In genomic region chr18:6414118-6414722, GRCh38 we compare ENCODE assay signal across 9 cellular contexts. TPM values are rescaled to one million over a fixed set of nuclear protein-coding genes. Genes with fewer than 3 reads are reported as not detected.
DNase-seq lines count a peak whose midpoint lies in the region; ATAC-seq and TF ChIP-seq lines count a peak whose summit lies in the region.
"Had no signal": no experiment of that assay in that cellular context is flagged by ENCODE, and none has a peak within 500 bp of the region (broad histone marks: within the 10 kb centered on the region; RNA-seq: fewer than 3 reads in every experiment).

No MANE protein-coding gene starts in this region.

- peak overlapping the region; percentile 41; the same call in 1 of the 2 replicates for H3K4me2 ChIP-seq in SK-N-SH

- H3K27me3 ChIP-seq in SK-N-SH (ENCODE audit: insufficient read depth) (peaks cover 18% of the 10 kb centered on the region; the same call in 1 of the 2 replicates), dorsolateral prefrontal cortex (peaks cover 0 to 22% (median 0%) of the 10 kb centered on the region in 45 donors), lower lobe of right lung (ENCODE audit: low read depth) (no peaks in the 10 kb centered on the region)

- intact Hi-C loops in dorsolateral prefrontal cortex (cut with DNase I): loop anchor here (5.0 to 10.0 kb wide), 5 partner anchors 73 to 522 kb away; no protein-coding TSS in a partner anchor
- intact Hi-C loops in lower lobe of right lung (cut with DNase I): no loop called here

- no peaks in the 10 kb centered on the region for H4K20me1 ChIP-seq in SK-N-SH (ENCODE audit: insufficient read depth)

- no peak overlapping the region for H2AFZ ChIP-seq in SK-N-SH (ENCODE audit: low read depth)

- no peaks in the 10 kb centered on the region for H3K9me3 ChIP-seq in SK-N-SH
- H3K9me3 ChIP-seq in lower lobe of right lung: no peaks in the 10 kb centered on the region

- POLR2A ChIA-PET in SK-N-SH (lab: Yijun Ruan, JAX): no interaction called here

- TF ChIP-seq CTCF in SK-N-SH (IDR thresholded peaks at IDR 0.05): no peak
- peak in 24 of 56 donors; percentile 5 to 52 (median 24) for TF ChIP-seq CTCF in dorsolateral prefrontal cortex (IDR thresholded peaks at IDR 0.05 in 54 of 56, conservative IDR thresholded peaks at IDR 0.05 in 2 of 56; ENCODE audit: low read depth in 1 of 56, partially characterized antibody in 56 of 56)
- TF ChIP-seq CTCF in lower lobe of right lung (IDR thresholded peaks at IDR 0.05): peak; percentile 10

- WGBS in SK-N-SH (ENCODE audit: low lambda C conversion rate): 40% methylated on average over 1 of the region's 68 CpGs

- DNase-seq in NCI-H345 (lab: John Stamatoyannopoulos, UW) (peak; percentile 23), NCI-H345 treated with DMSO at 0.1 percent for 48 hours (lab: John Stamatoyannopoulos, UW; ENCODE audit: unreplicated experiment) (no peak), SK-N-SH (peak; percentile 85), dorsolateral prefrontal cortex (peak in 9 of 10 donors; percentile 35 to 80 (median 52)), lower lobe of right lung (peak; percentile 87), NCI-H2029 (lab: John Stamatoyannopoulos, UW) (no peak)
- peak; percentile 7 to 18 for DNase-seq in stimulated activated CD8-positive, alpha-beta memory T cell treated with anti-CD3 and anti-CD28 coated beads, Interleukin-15, amount 100 ng/mL, for 48 hours (ENCODE audit: low read depth in 2 of 2)

- no peak overlapping the region for H3K27ac ChIP-seq in SK-N-SH (ENCODE audit: low read depth in 2 of 2, low read length in 1 of 2)
- peak overlapping the region; percentile 71 to 97 (median 92) for H3K27ac ChIP-seq in dorsolateral prefrontal cortex
- peak overlapping the region; percentile 93 for H3K27ac ChIP-seq in lower lobe of right lung
- H3K27ac ChIP-seq: C4-2B had no signal

- no peaks in the 10 kb centered on the region for H3K79me2 ChIP-seq in SK-N-SH (ENCODE audit: insufficient read depth)

- CTCF ChIA-PET in SK-N-SH (lab: Yijun Ruan, JAX): interaction anchor here (0.9 to 1.6 kb wide), 4 partner anchors 12 to 21 kb away, joined by 3 to 4 read pairs (median 4); no protein-coding TSS in a partner anchor

- no peak for TF ChIP-seq RAD21 in SK-N-SH (IDR thresholded peaks at IDR 0.05; ENCODE audit: low read length)

- no peaks in the 10 kb centered on the region for H3F3A ChIP-seq in SK-N-SH (replicated peaks; ENCODE audit: insufficient read depth)

- H3K4me3 ChIP-seq in SK-N-SH (ENCODE audit: low read depth in 2 of 2, low read length in 1 of 2) (peak overlapping the region; percentile 19 to 57; a peak in 2 of 4 replicates), dorsolateral prefrontal cortex (peak overlapping the region; percentile 61 to 95 (median 80)), lower lobe of right lung (peak overlapping the region; percentile 89)

- TF ChIP-seq EP300 in SK-N-SH (IDR thresholded peaks at IDR 0.05; ENCODE audit: borderline replicate concordance in 1 of 2, low read depth in 1 of 2, low read length in 1 of 2): no peak

- no peak overlapping the region for H3K9ac ChIP-seq in SK-N-SH

- H3K9me2 ChIP-seq in SK-N-SH: no peaks in the 10 kb centered on the region

- H3K4me1 ChIP-seq in SK-N-SH (ENCODE audit: control insufficient read depth in 1 of 2, insufficient read depth in 2 of 2, low read depth in 1 of 2, low read length in 1 of 2) (peaks cover 0 to 6% of the 10 kb centered on the region in 2 experiments; a peak in 1 of 4 replicates), lower lobe of right lung (peaks cover 14% of the 10 kb centered on the region)

- peak; percentile 77 for ATAC-seq in HG02884 (IDR thresholded peaks at IDR 0.05; ENCODE audit: unreplicated experiment)
- ATAC-seq in lower lobe of right lung: peak; percentile 90 to 93

- no peaks in the 10 kb centered on the region for H3K36me3 ChIP-seq in SK-N-SH (replicated peaks in 1 of 2; ENCODE audit: control insufficient read depth in 1 of 2, insufficient read depth in 2 of 2, low read length in 1 of 2)
- no peaks in the 10 kb centered on the region for H3K36me3 ChIP-seq in lower lobe of right lung

TF ChIP-seq in SK-N-SH, 30 proteins besides CTCF, POLR2A, EP300 and RAD21:
- no peak for TF ChIP-seq CHD2 (IDR thresholded peaks at IDR 0.05; ENCODE audit: low read length, partially characterized antibody)
- TF ChIP-seq MXI1 (IDR thresholded peaks at IDR 0.05; ENCODE audit: low read depth, low read length): no peak
- TF ChIP-seq TAF1 (IDR thresholded peaks at IDR 0.05; ENCODE audit: borderline replicate concordance, low read depth, low read length): no peak
- TF ChIP-seq SIN3A (IDR thresholded peaks at IDR 0.05; ENCODE audit: borderline replicate concordance, low read depth, low read length): no peak
- TF ChIP-seq REST (IDR thresholded peaks at IDR 0.05; ENCODE audit: low read depth, low read length): no peak
- TF ChIP-seq USF1 (IDR thresholded peaks at IDR 0.05; ENCODE audit: borderline replicate concordance, low read depth): no peak
- TF ChIP-seq ELF1 (IDR thresholded peaks at IDR 0.05): no peak
- TF ChIP-seq RFX5 (IDR thresholded peaks at IDR 0.05; ENCODE audit: low read length): no peak
- no peak for TF ChIP-seq TEAD4 (IDR thresholded peaks at IDR 0.05; ENCODE audit: borderline replicate concordance, insufficient read depth)
- no peak for TF ChIP-seq PBX3 (IDR thresholded peaks at IDR 0.05)
- no peak for TF ChIP-seq IRF3 (IDR thresholded peaks at IDR 0.05; ENCODE audit: low read depth, low read length)
- TF ChIP-seq NRF1 (IDR thresholded peaks at IDR 0.05; ENCODE audit: low read depth, low read length): no peak
- no peak for TF ChIP-seq TCF12 (IDR thresholded peaks at IDR 0.05)
- TF ChIP-seq GABPA (IDR thresholded peaks at IDR 0.05; ENCODE audit: low read depth): no peak
- TF ChIP-seq MAX (IDR thresholded peaks at IDR 0.05; ENCODE audit: low read depth): no peak
- TF ChIP-seq EZH2phosphoT487 (IDR thresholded peaks at IDR 0.05; ENCODE audit: borderline replicate concordance, low read depth): no peak

RNA-seq across cellular contexts. Expression of gene L3MBTL4, which starts 0.5 kb away (rescaled TPM):
- polyA plus RNA-seq in SK-N-SH (2012; rRNA removed): 0.02 and 0.05 TPM in 2 replicates
- polyA plus RNA-seq in SK-N-SH (2012; cell fraction: cytosol; rRNA removed): 0.04 and 0.07 TPM in 2 replicates
- polyA plus RNA-seq in SK-N-SH (2012; cell fraction: nucleus; rRNA removed): 0.19 TPM in 1 of 2 replicates, not detected in the other
- total RNA-seq in dorsolateral prefrontal cortex (10 to 100 TPM; 16.2 to 49.2 (median 26.2) TPM), lower lobe of right lung (16.9 TPM)

Comparison
In these comparisons a context has a peak if more than half of its experiments do, and no peak if none do; other contexts are left out.
1. DNase-seq: peak in NCI-H345 (single experiment), SK-N-SH (single experiment), dorsolateral prefrontal cortex (9 of 10), lower lobe of right lung (single experiment) and stimulated activated CD8-positive, alpha-beta memory T cell treated with anti-CD3 and anti-CD28 coated beads, Interleukin-15, amount 100 ng/mL, for 48 hours (2 of 2); none in NCI-H345 treated with DMSO at 0.1 percent for 48 hours (single experiment) and NCI-H2029 (single experiment).
2. H3K27ac ChIP-seq: peak in dorsolateral prefrontal cortex (59 of 59) and lower lobe of right lung (single experiment); none in SK-N-SH (0 of 2).
3. H3K4me3 ChIP-seq: peak in every context shown above with its lines; median percentile 89 in lower lobe of right lung; 80 in dorsolateral prefrontal cortex; 38 in SK-N-SH.